Comparison of ENCODE assay signal across 19 cellular contexts in the genomic region with DNA sequence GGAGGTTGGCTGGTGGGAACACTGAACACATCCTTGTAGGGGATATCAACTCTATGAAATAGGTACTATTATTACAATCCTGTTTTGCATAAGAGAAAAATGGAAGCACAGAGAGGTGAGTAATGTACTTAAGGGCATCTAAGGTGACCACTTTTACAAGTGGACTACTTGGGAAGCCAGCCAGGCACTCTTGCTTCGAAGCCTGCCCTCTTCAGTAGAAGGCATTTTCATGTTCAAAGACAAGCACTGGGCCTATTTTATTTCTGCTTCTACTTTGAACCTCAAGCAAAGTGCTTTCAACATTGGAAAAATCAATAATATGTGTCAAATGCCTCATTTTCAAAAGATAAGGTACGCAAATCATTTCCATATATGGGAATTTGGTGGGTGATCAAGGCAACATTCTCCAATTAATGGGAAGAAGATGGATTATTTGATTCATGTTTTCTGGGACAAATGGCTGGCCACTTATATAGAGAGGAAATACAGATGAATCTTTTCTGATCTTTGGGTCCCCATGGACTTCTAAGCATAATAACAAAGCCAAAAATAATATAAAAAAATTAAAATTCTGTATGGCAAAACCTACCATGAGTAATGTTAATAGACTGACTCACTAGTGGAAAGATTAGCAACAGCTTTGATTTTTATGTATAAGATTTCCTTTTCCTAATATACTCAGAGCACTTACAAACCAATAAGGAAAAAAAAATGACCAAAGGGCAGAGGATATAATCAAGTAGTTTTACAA.
"Had no signal": no experiment of that assay in that cellular context is flagged by ENCODE, and none has a peak within 500 bp of the region (broad histone marks: within the 10 kb centered on the region; RNA-seq: fewer than 3 reads in every experiment).

No MANE protein-coding gene starts in this region.

- H3K4me3 ChIP-seq: coronary artery, esophagus squamous epithelium, skin epidermis had no signal

- H3K27ac ChIP-seq: brain microvascular endothelial cell, coronary artery, esophagus squamous epithelium, skin epidermis had no signal

- ATAC-seq: activated T-cell treated with anti-CD3 and anti-CD28 coated beads, Interleukin-2, amount 50 U/mL, for 72 hours; naive thymus-derived CD8-positive, alpha-beta T cell had no signal

- H3K9me3 ChIP-seq: esophagus squamous epithelium had no signal

- H3K4me1 ChIP-seq: esophagus squamous epithelium had no signal

- H3K36me3 ChIP-seq: brain microvascular endothelial cell, esophagus squamous epithelium had no signal

- DNase-seq: activated CD4-positive, alpha-beta T cell treated with anti-CD3 and anti-CD28 coated beads, Interleukin-2, amount 10 ng/mL, durations not matched to agents 7 days and 5 days; activated CD8-positive, alpha-beta memory T cell treated with anti-CD3 and anti-CD28 coated beads, Interleukin-2, amount 50 U/mL, for 48 hours; activated gamma-delta T cell; activated T-cell treated with anti-CD3 and anti-CD28 coated beads, Interleukin-2, amount 50 U/mL, for 72 hours; brain microvascular endothelial cell; effector CD8-positive, alpha-beta T cell; esophagus squamous epithelium; head of caudate nucleus; kidney glomerular epithelial cell; mammary epithelial cell; naive thymus-derived CD8-positive, alpha-beta T cell; retina; stimulated activated CD4-positive, alpha-beta T cell treated with anti-CD3 and anti-CD28 coated beads, Interleukin-4, amount 100 ng/mL, for 24 hours; stimulated activated naive CD4-positive, alpha-beta T cell treated with Interleukin-2 at 50 U/mL for 16 hours; T-helper 9 cell had no signal

- H3K27me3 ChIP-seq: brain microvascular endothelial cell had no signal

- FAIRE-seq: endothelial cell of umbilical vein, frontal cortex had no signal
